In the genomic region with DNA sequence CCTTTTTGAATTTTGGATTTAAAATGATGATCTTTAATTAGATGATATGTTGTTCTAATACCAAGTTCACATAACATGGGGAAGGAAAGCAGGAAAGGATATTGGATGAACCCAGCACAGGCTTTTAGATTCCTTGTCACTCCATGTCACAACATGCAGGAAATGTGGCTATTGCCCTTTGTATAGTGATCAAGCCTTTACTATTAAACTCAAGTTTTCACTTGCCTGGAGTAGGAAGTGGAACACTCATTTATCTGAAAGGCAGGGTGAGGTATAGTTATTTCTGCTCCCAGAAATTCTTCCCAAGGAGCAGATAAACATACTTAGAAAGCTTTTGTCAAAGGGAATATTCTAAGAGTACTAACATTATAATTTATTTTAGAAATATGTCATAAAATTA, we compare ENCODE assay signal across 15 cellular contexts. TPM values are rescaled to one million over a fixed set of nuclear protein-coding genes. Genes with fewer than 3 reads are reported as not detected.
DNase-seq lines count a peak whose midpoint lies in the region; ATAC-seq and TF ChIP-seq lines count a peak whose summit lies in the region.
"Had no signal": no experiment of that assay in that cellular context is flagged by ENCODE, and none has a peak within 500 bp of the region (broad histone marks: within the 10 kb centered on the region; RNA-seq: fewer than 3 reads in every experiment).

No MANE protein-coding gene starts in this region.

- H3K9me3 ChIP-seq in mammary epithelial cell (replicated peaks; ENCODE audit: insufficient read depth, low read length) (no peaks in the 10 kb centered on the region), prostate gland (no peaks in the 10 kb centered on the region)
- no peaks in the 10 kb centered on the region for H3K9me3 ChIP-seq in effector memory CD4-positive, alpha-beta T cell (ENCODE audit: control insufficient read depth, low read length)

- H3K27me3 ChIP-seq in mammary epithelial cell (ENCODE audit: insufficient read depth, low read length) (no peaks in the 10 kb centered on the region), prostate gland (replicated peaks; ENCODE audit: insufficient read depth) (no peaks in the 10 kb centered on the region)
- no peaks in the 10 kb centered on the region for H3K27me3 ChIP-seq in effector memory CD4-positive, alpha-beta T cell (replicated peaks; ENCODE audit: control insufficient read depth, insufficient read depth, low read length, poor library complexity, severe bottlenecking)
- H3K27me3 ChIP-seq: BLaER1 treated with 17β-estradiol and CSF1 and Interleukin-3, amounts not matched to agents 10 nM and 100 nM had no signal

- H3K4me3 ChIP-seq in mammary epithelial cell (replicated peaks in 1 of 3; ENCODE audit: insufficient read depth in 1 of 3, low read depth in 2 of 3, low read length in 3 of 3): peak overlapping the region in 1 of 3 experiments; percentile 3
- H3K4me3 ChIP-seq in prostate gland: no peak overlapping the region
- H3K4me3 ChIP-seq in effector memory CD4-positive, alpha-beta T cell (ENCODE audit: insufficient read depth, low read depth, low read length, poor library complexity, severe bottlenecking): no peak overlapping the region
- H3K4me3 ChIP-seq: BLaER1 treated with 17β-estradiol and CSF1 and Interleukin-3, amounts not matched to agents 10 nM and 100 nM; GM12878 had no signal

- H3K27ac ChIP-seq in mammary epithelial cell (ENCODE audit: insufficient read depth, low read depth, low read length) (peak overlapping the region; percentile 78), prostate gland (no peak overlapping the region)
- no peak overlapping the region for H3K27ac ChIP-seq in effector memory CD4-positive, alpha-beta T cell (ENCODE audit: insufficient read depth, low read length, poor library complexity, severe bottlenecking)
- H3K27ac ChIP-seq: BLaER1 treated with 17β-estradiol and CSF1 and Interleukin-3, amounts not matched to agents 10 nM and 100 nM had no signal

- ATAC-seq in esophagus mucosa: peak; percentile 89
- ATAC-seq: CD8-positive, alpha-beta T cell; GM12878 had no signal

- H3K9ac ChIP-seq in mammary epithelial cell (ENCODE audit: insufficient read depth, low read length): peak overlapping the region; percentile 15
- H3K9ac ChIP-seq: BLaER1 treated with 17β-estradiol and CSF1 and Interleukin-3, amounts not matched to agents 10 nM and 100 nM had no signal

- no peak for TF ChIP-seq CTCF in mammary epithelial cell (conservative IDR thresholded peaks at IDR 0.05 in 1 of 2, IDR thresholded peaks at IDR 0.05 in 1 of 2; ENCODE audit: extremely low read depth in 1 of 2, insufficient read depth in 1 of 2, low read depth in 1 of 2, low read length in 2 of 2)
- TF ChIP-seq CTCF in prostate gland (IDR thresholded peaks at IDR 0.05): no peak
- no peak for TF ChIP-seq CTCF in Calu3 (IDR thresholded peaks at IDR 0.05; ENCODE audit: unreplicated experiment)

- H3K4me1 ChIP-seq in mammary epithelial cell (ENCODE audit: insufficient read depth, low read length) (peaks cover 7% of the 10 kb centered on the region), prostate gland (replicated peaks) (no peaks in the 10 kb centered on the region)
- no peaks in the 10 kb centered on the region for H3K4me1 ChIP-seq in effector memory CD4-positive, alpha-beta T cell (ENCODE audit: control insufficient read depth, insufficient read depth, low read length, poor library complexity, severe bottlenecking)
- H3K4me1 ChIP-seq: BLaER1 treated with 17β-estradiol and CSF1 and Interleukin-3, amounts not matched to agents 10 nM and 100 nM had no signal

- no peaks in the 10 kb centered on the region for H3K27me3 Mint-ChIP-seq in Calu3 (ENCODE audit: unreplicated experiment)

- H3K36me3 ChIP-seq in mammary epithelial cell (ENCODE audit: insufficient read depth, low read length) (peaks cover 2% of the 10 kb centered on the region), prostate gland (no peaks in the 10 kb centered on the region)
- no peaks in the 10 kb centered on the region for H3K36me3 ChIP-seq in effector memory CD4-positive, alpha-beta T cell (ENCODE audit: control insufficient read depth, insufficient read depth, low read length)
- H3K36me3 ChIP-seq: BLaER1 treated with 17β-estradiol and CSF1 and Interleukin-3, amounts not matched to agents 10 nM and 100 nM had no signal

- no peak overlapping the region for H3K4me3 Mint-ChIP-seq in Calu3 (ENCODE audit: low read depth, unreplicated experiment)
- H3K4me3 Mint-ChIP-seq: B cell; CD8-positive, alpha-beta T cell; H9 had no signal

- no peak for TF ChIP-seq POLR2A in prostate gland (IDR thresholded peaks at IDR 0.05)

- no peaks in the 10 kb centered on the region for H3K4me1 Mint-ChIP-seq in Calu3 (ENCODE audit: low read depth, unreplicated experiment)
- H3K4me1 Mint-ChIP-seq: B cell had no signal

- peak overlapping the region; percentile 51 for H3K4me2 ChIP-seq in mammary epithelial cell (ENCODE audit: insufficient read depth, low read depth, low read length)
- H3K4me2 ChIP-seq: BLaER1 treated with 17β-estradiol and CSF1 and Interleukin-3, amounts not matched to agents 10 nM and 100 nM had no signal

- H2AFZ ChIP-seq in mammary epithelial cell (ENCODE audit: low read depth, low read length): no peak overlapping the region

- BruUV-seq in mammary epithelial cell (replicated peaks; lab: Mats Ljungman, UMichigan) (no TSS peak), Calu3 (replicated peaks; lab: Mats Ljungman, UMichigan) (no TSS peak)

- intact Hi-C loops in mammary epithelial cell (cut with micrococcal nuclease): loop anchor here (2.0 kb wide), 1 partner anchor 52 kb away; the partner anchor contains the start of gene DENND2C
- intact Hi-C loops in prostate gland (cut with DNase I): no loop called here
- intact Hi-C loops in Calu3 (cut with micrococcal nuclease; ENCODE audit: unreplicated experiment): no loop called here

- DNase-seq in HPDE6-E6E7 (ENCODE audit: extremely low spot score) (peak; percentile 16), mammary epithelial cell (peak; percentile 74), prostate gland (ENCODE audit: low spot score) (peak; percentile 15), Calu3 (no peak)
- DNase-seq in stimulated activated CD4-positive, alpha-beta T cell treated with anti-CD3 and anti-CD28 coated beads, Interleukin-4, amount 100 ng/mL, for 4 hours: no peak
- no peak for DNase-seq in effector memory CD4-positive, alpha-beta T cell
- DNase-seq in stimulated activated naive CD4-positive, alpha-beta T cell (lab: John Stamatoyannopoulos, UW): no peak
- DNase-seq: CD8-positive, alpha-beta T cell; COR-L47; DMS79; H9 had no signal

- H3K9me3 Mint-ChIP-seq in Calu3 (ENCODE audit: low read depth, unreplicated experiment): no peaks in the 10 kb centered on the region
- H3K9me3 Mint-ChIP-seq: CD8-positive, alpha-beta T cell; H9 had no signal

- dilution Hi-C loops in mammary epithelial cell (cut with HindIII; ENCODE audit: low sequenced_read_pairs): no loop called here

- H3K36me3 Mint-ChIP-seq in Calu3 (ENCODE audit: insufficient read depth, unreplicated experiment): no peaks in the 10 kb centered on the region

- H3K27ac Mint-ChIP-seq in Calu3 (ENCODE audit: unreplicated experiment): no peak overlapping the region
- H3K27ac Mint-ChIP-seq: B cell; CD8-positive, alpha-beta T cell; H9 had no signal

- in situ Hi-C loops in mammary epithelial cell (cut with MboI; ENCODE audit: low sequenced_read_pairs in 2 of 2): loop anchor here in 1 of 2 donors (10.0 kb wide), 1 partner anchor 46 kb away; no protein-coding TSS in a partner anchor

- H3K79me2 ChIP-seq in mammary epithelial cell (ENCODE audit: insufficient read depth, low read length): no peaks in the 10 kb centered on the region

- CTCF ChIA-PET in mammary epithelial cell (lab: Charles Lee; ENCODE audit: low non-redundant PET): no interaction called here
- CTCF ChIA-PET in Calu3 (lab: Charles Lee): no interaction called here

- H4K20me1 ChIP-seq in mammary epithelial cell (ENCODE audit: insufficient read depth, low read length): no peaks in the 10 kb centered on the region
- H4K20me1 ChIP-seq: BLaER1 treated with 17β-estradiol and CSF1 and Interleukin-3, amounts not matched to agents 10 nM and 100 nM had no signal

RNA-seq across cellular contexts. Expression of gene BCAS2, which starts 37.2 kb away (rescaled TPM):
- total RNA-seq in mammary epithelial cell (10 to 100 TPM; 30.2 to 46.5 TPM), esophagus mucosa (31.1 TPM), prostate gland (10 to 100 TPM; 35.9 to 38.5 TPM), Calu3 (2022) (30.7 and 34.7 TPM in 2 replicates)
- polyA plus RNA-seq in mammary epithelial cell: 24.6 TPM
- 15.0 TPM for polyA minus RNA-seq in mammary epithelial cell

RNA-seq across cellular contexts. Expression of gene DENND2C, which starts 51.2 kb away (rescaled TPM):
- total RNA-seq in mammary epithelial cell (10 to 100 TPM; 14.2 to 18.0 TPM), esophagus mucosa (41.4 TPM), prostate gland (10 to 100 TPM in 1 of 2 donors, 1 to 10 TPM in 1; 2.9 to 10.6 TPM), Calu3 (2022) (1.2 and 1.3 TPM in 2 replicates)
- 3.2 TPM for polyA plus RNA-seq in mammary epithelial cell
- polyA minus RNA-seq in mammary epithelial cell: 6.9 TPM

Comparison
In these comparisons a context has a peak if more than half of its experiments do, and no peak if none do; other contexts are left out.
1. DNase-seq: peak in HPDE6-E6E7 (single experiment), mammary epithelial cell (single experiment) and prostate gland (single experiment); none in stimulated activated CD4-positive, alpha-beta T cell treated with anti-CD3 and anti-CD28 coated beads, Interleukin-4, amount 100 ng/mL, for 4 hours (0 of 2), effector memory CD4-positive, alpha-beta T cell (0 of 3), Calu3 (single experiment) and stimulated activated naive CD4-positive, alpha-beta T cell (0 of 6).